21 cellular contexts compared by ENCODE assay signal in genomic region chr18:10029711-10030110, GRCh38.
DNase-seq lines count a peak whose midpoint lies in the region; ATAC-seq and TF ChIP-seq lines count a peak whose summit lies in the region.
"Had no signal": no experiment of that assay in that cellular context is flagged by ENCODE, and none has a peak within 500 bp of the region (broad histone marks: within the 10 kb centered on the region; RNA-seq: fewer than 3 reads in every experiment).

No MANE protein-coding gene starts in this region.

- H3K9me3 ChIP-seq in right atrium auricular region = no peaks in the 10 kb centered on the region
- H3K9me3 ChIP-seq in endodermal cell (ENCODE audit: control insufficient read depth, low read length) = no peaks in the 10 kb centered on the region
- H3K9me3 ChIP-seq in uterus = no peaks in the 10 kb centered on the region
- H3K9me3 ChIP-seq in BE2C = no peaks in the 10 kb centered on the region
- H3K9me3 ChIP-seq: A549, BLaER1 had no signal

- H3K27me3 ChIP-seq in right atrium auricular region (no peaks in the 10 kb centered on the region), endodermal cell (ENCODE audit: control insufficient read depth, insufficient read depth, low read length, poor library complexity, severe bottlenecking) (peaks cover 6% of the 10 kb centered on the region), uterus (no peaks in the 10 kb centered on the region), BE2C (no peaks in the 10 kb centered on the region)
- H3K27me3 ChIP-seq: BLaER1 had no signal

- H3K4me1 Mint-ChIP-seq in endodermal cell = peaks cover 13% of the 10 kb centered on the region
- H3K4me1 Mint-ChIP-seq: CD4-positive, alpha-beta memory T cell had no signal

- ATAC-seq in Right ventricle myocardium inferior = peak; percentile 49
- no peak for ATAC-seq in GM19463 (IDR thresholded peaks at IDR 0.05; ENCODE audit: unreplicated experiment)
- ATAC-seq: A549, HCT116 had no signal

- intact Hi-C loops in Right ventricle myocardium inferior (cut with DNase I) = loop anchor here (10.0 kb wide), 1 partner anchor 55 kb away; no protein-coding TSS in a partner anchor
- intact Hi-C loops in uterus (cut with DNase I; ENCODE audit: low total_unique reads) = no loop called here

- TF ChIP-seq CTCF in right atrium auricular region (IDR thresholded peaks at IDR 0.05) = no peak
- TF ChIP-seq CTCF in endodermal cell (conservative IDR thresholded peaks at IDR 0.05) = no peak
- TF ChIP-seq CTCF in uterus (IDR thresholded peaks at IDR 0.05) = no peak
- TF ChIP-seq CTCF in BE2C (IDR thresholded peaks at IDR 0.05; ENCODE audit: low read depth, low read length) = no peak

- TF ChIP-seq POLR2A in uterus (IDR thresholded peaks at IDR 0.05) = no peak

- no peak for DNase-seq in Right ventricle myocardium inferior (ENCODE audit: missing footprints)
- DNase-seq in right atrium auricular region (ENCODE audit: low spot score) = no peak
- DNase-seq in endodermal cell = peak; percentile 9
- DNase-seq in mesenteric fat pad (ENCODE audit: low spot score) = peak; percentile 85
- DNase-seq in uterus = peak; percentile 20 to 41
- no peak for DNase-seq in BE2C
- DNase-seq: AML-193; CD4-positive, alpha-beta memory T cell; DMS153; DMS79; GDM1; GOT3; H7; HFFc6 had no signal

- H3K27ac ChIP-seq in right atrium auricular region (peak overlapping the region in 1 of 2 donors; percentile 27), endodermal cell (ENCODE audit: low read depth, low read length) (no peak overlapping the region), uterus (no peak overlapping the region)
- H3K27ac ChIP-seq: 22Rv1, A549, BLaER1, HL-60 had no signal

- no peak overlapping the region for H3K27ac Mint-ChIP-seq in endodermal cell
- H3K27ac Mint-ChIP-seq: CD4-positive, alpha-beta memory T cell; HFFc6 had no signal

- H3K9ac ChIP-seq in endodermal cell (ENCODE audit: extremely low read depth, low read length, poor library complexity, severe bottlenecking) = no peak overlapping the region
- H3K9ac ChIP-seq: BLaER1 had no signal

- peaks cover 0 to 16% of the 10 kb centered on the region in 2 donors for H3K4me1 ChIP-seq in right atrium auricular region
- no peaks in the 10 kb centered on the region for H3K4me1 ChIP-seq in endodermal cell (ENCODE audit: control insufficient read depth, insufficient read depth, low read length)
- H3K4me1 ChIP-seq in uterus = no peaks in the 10 kb centered on the region
- H3K4me1 ChIP-seq in BE2C = no peaks in the 10 kb centered on the region
- H3K4me1 ChIP-seq: A549 had no signal

- H3K9me3 Mint-ChIP-seq in endodermal cell = no peaks in the 10 kb centered on the region
- H3K9me3 Mint-ChIP-seq: HFFc6 had no signal

- no peaks in the 10 kb centered on the region for H3K36me3 Mint-ChIP-seq in endodermal cell (ENCODE audit: low read depth)
- H3K36me3 Mint-ChIP-seq: CD14-positive monocyte; CD4-positive, alpha-beta memory T cell had no signal

- WGBS in endodermal cell (ENCODE audit: insufficient coverage in 1 of 2, insufficient read length in 1 of 2), 2 experiments = 84 to 90% methylated on average over 9 to 10 of the region's 10 CpGs

- H3K4me3 Mint-ChIP-seq in endodermal cell = no peak overlapping the region
- H3K4me3 Mint-ChIP-seq: CD14-positive monocyte; CD4-positive, alpha-beta memory T cell; HFFc6 had no signal

- no peaks in the 10 kb centered on the region for H3K36me3 ChIP-seq in right atrium auricular region
- no peaks in the 10 kb centered on the region for H3K36me3 ChIP-seq in endodermal cell (ENCODE audit: control insufficient read depth, insufficient read depth, low read length)
- no peaks in the 10 kb centered on the region for H3K36me3 ChIP-seq in uterus
- no peaks in the 10 kb centered on the region for H3K36me3 ChIP-seq in BE2C
- H3K36me3 ChIP-seq: BLaER1 had no signal

- H3K27me3 Mint-ChIP-seq in endodermal cell (ENCODE audit: insufficient read depth) = peaks cover 25% of the 10 kb centered on the region

- H3K4me3 ChIP-seq in right atrium auricular region (no peak overlapping the region), endodermal cell (ENCODE audit: low read length) (no peak overlapping the region), uterus (no peak overlapping the region), BE2C (ENCODE audit: low read depth, low read length) (no peak overlapping the region)
- H3K4me3 ChIP-seq: A549, BLaER1 had no signal

Comparison
In these comparisons a context has a peak if more than half of its experiments do, and no peak if none do; other contexts are left out.
1. DNase-seq: peak in endodermal cell (single experiment), mesenteric fat pad (single experiment) and uterus (2 of 2); none in Right ventricle myocardium inferior (single experiment), right atrium auricular region (single experiment) and BE2C (single experiment).